Comparison of ENCODE assay signal across 36 cellular contexts in the genomic region with DNA sequence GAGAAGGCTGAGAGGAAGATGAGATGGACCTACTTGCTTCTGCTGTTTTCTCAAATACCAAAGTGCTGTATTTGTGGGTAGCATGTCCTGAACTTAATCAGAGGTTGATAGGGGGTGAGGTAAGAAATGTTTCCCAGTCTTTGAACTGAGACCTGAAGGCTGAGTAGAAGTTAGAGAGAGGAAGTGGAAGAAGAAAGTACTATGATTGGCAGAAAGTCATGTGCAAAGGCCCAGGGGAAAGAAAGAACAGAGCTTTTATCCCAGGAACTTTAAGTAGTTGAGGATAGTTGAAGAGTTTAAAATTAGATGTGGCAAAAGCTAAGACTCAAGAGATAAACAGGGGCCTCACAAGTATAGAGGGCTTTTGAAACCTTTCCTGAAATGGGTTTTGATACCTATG.
"Had no signal": no experiment of that assay in that cellular context is flagged by ENCODE, and none has a peak within 500 bp of the region (broad histone marks: within the 10 kb centered on the region; RNA-seq: fewer than 3 reads in every experiment).

No MANE protein-coding gene starts in this region.

- H3K36me3 ChIP-seq: adrenal gland, brain microvascular endothelial cell, breast epithelium had no signal

- H3K27ac ChIP-seq: adrenal gland, body of pancreas, brain microvascular endothelial cell, breast epithelium, VCaP had no signal

- H3K4me1 ChIP-seq: adrenal gland, body of pancreas, breast epithelium had no signal

- FAIRE-seq: astrocyte, TTC549 had no signal

- H3K27me3 ChIP-seq: body of pancreas, brain microvascular endothelial cell had no signal

- H3K9me3 Mint-ChIP-seq: activated CD4-positive, alpha-beta memory T cell treated with anti-CD3 and anti-CD28 coated beads for 36 hours; activated CD4-positive, alpha-beta T cell treated with anti-CD3 and anti-CD28 coated beads, Interleukin-2, amount 10 ng/mL, durations not matched to agents 24 days and 14 days; activated CD8-positive, alpha-beta T cell treated with anti-CD3 and anti-CD28 coated beads for 36 hours; activated naive CD4-positive, alpha-beta T cell treated with anti-CD3 and anti-CD28 coated beads for 36 hours; activated naive CD4-positive, alpha-beta T cell treated with anti-CD3 and anti-CD28 coated beads, Interleukin-2, amount 50 U/mL, for 72 hours; activated naive CD8-positive, alpha-beta T cell treated with anti-CD3 and anti-CD28 coated beads for 36 hours; activated T-cell treated with anti-CD3 and anti-CD28 coated beads, Interleukin-2, amount 50 U/mL, for 4 hours; activated T-cell treated with anti-CD3 and anti-CD28 coated beads, Interleukin-2, amount 50 U/mL, for 72 hours; activated T-helper 1 cell treated with anti-CD3 and anti-CD28 coated beads, Interleukin-12 subunit alpha, Interleukin-12 subunit beta, Interleukin-2, Interleukin-4 antibody, amounts not matched to agents 30 ng/mL and 10 ng/mL and 1 ng/mL, durations not matched to agents 14 hours and 24 hours and 36 hours; activated T-helper 17 cell treated with anti-CD3 and anti-CD28 coated beads, Interleukin-2, amount 50 U/mL, for 72 hours; T-helper 1 cell treated with Interleukin-12 subunit alpha and Interleukin-12 subunit beta and Interleukin-4 antibody, amounts not matched to agents 30 μg/mL and 1 μg/mL, for 36 hours; T-helper 2 cell treated with Interferon-gamma antibody and Interleukin-4, amounts not matched to agents 5 μg/mL and 100 μg/mL, for 36 hours had no signal

- H3K4me1 Mint-ChIP-seq: activated B cell treated with CpG ODN at 0.5 μM for 24 hours; activated naive CD8-positive, alpha-beta T cell treated with anti-CD3 and anti-CD28 coated beads for 36 hours; activated T-helper 17 cell treated with anti-CD3 and anti-CD28 coated beads, Interleukin-2, amount 50 U/mL, for 72 hours had no signal

- ATAC-seq: activated CD8-positive, alpha-beta T cell treated with anti-CD3 and anti-CD28 coated beads for 36 hours; activated naive CD4-positive, alpha-beta T cell treated with anti-CD3 and anti-CD28 coated beads, Interleukin-2, amount 50 U/mL, for 72 hours; activated T-cell treated with anti-CD3 and anti-CD28 coated beads, Interleukin-2, amount 50 U/mL, for 4 hours; activated T-cell treated with anti-CD3 and anti-CD28 coated beads, Interleukin-2, amount 50 U/mL, for 72 hours; activated T-helper 17 cell treated with anti-CD3 and anti-CD28 coated beads, Interleukin-2, amount 50 U/mL, for 72 hours; body of pancreas had no signal

- H3K4me3 ChIP-seq: adrenal gland, body of pancreas, breast epithelium had no signal

- DNase-seq: activated B cell treated with CpG ODN at 0.5 μM for 24 hours; activated CD4-positive, alpha-beta memory T cell treated with anti-CD3 and anti-CD28 coated beads for 36 hours; activated CD4-positive, alpha-beta T cell treated with anti-CD3 and anti-CD28 coated beads for 4 hours; activated CD4-positive, alpha-beta T cell treated with anti-CD3 and anti-CD28 coated beads, Interleukin-2, amount 10 ng/mL, durations not matched to agents 24 days and 14 days; activated CD4-positive, alpha-beta T cell treated with anti-CD3 and anti-CD28 coated beads, Interleukin-2, amount 50 U/mL, for 1 hour; activated CD4-positive, alpha-beta T cell treated with anti-CD3 and anti-CD28 coated beads, Interleukin-2, amount 50 U/mL, for 4 hours; activated CD4-positive, CD25-positive, alpha-beta regulatory T cell treated with anti-CD3 and anti-CD28 coated beads, Interleukin-2, amount 50 U/mL, for 72 hours; activated CD8-positive, alpha-beta memory T cell treated with anti-CD3 and anti-CD28 coated beads, Interleukin-2, amount 50 U/mL, for 4 hours; activated CD8-positive, alpha-beta T cell treated with anti-CD3 and anti-CD28 coated beads for 36 hours; activated effector memory CD4-positive, alpha-beta T cell treated with anti-CD3 and anti-CD28 coated beads, Interleukin-2, amount 50 U/mL, for 16 hours; activated gamma-delta T cell treated with Interleukin-2 at 50 U/mL for 16 hours; activated naive CD4-positive, alpha-beta T cell; activated naive CD4-positive, alpha-beta T cell treated with anti-CD3 and anti-CD28 coated beads for 36 hours; activated naive CD4-positive, alpha-beta T cell treated with anti-CD3 and anti-CD28 coated beads, Interleukin-2, amount 50 U/mL, for 16 hours; activated naive CD8-positive, alpha-beta T cell treated with anti-CD3 and anti-CD28 coated beads for 36 hours; activated T-cell treated with anti-CD3 and anti-CD28 coated beads for 4 hours; activated T-cell treated with anti-CD3 and anti-CD28 coated beads, Interleukin-2, amount 50 U/mL, for 1 hour; activated T-cell treated with anti-CD3 and anti-CD28 coated beads, Interleukin-2, amount 50 U/mL, for 4 hours; activated T-cell treated with anti-CD3 and anti-CD28 coated beads, Interleukin-2, amount 50 U/mL, for 72 hours; adrenal gland; amniotic stem cell; aorta; body of pancreas; brain microvascular endothelial cell; central memory CD4-positive, alpha-beta T cell; T-helper 2 cell; T-helper 9 cell had no signal

- H3K9me3 ChIP-seq: adrenal gland, body of pancreas, breast epithelium had no signal

- H3K36me3 Mint-ChIP-seq: activated CD4-positive, alpha-beta memory T cell treated with anti-CD3 and anti-CD28 coated beads for 36 hours; activated naive CD4-positive, alpha-beta T cell treated with anti-CD3 and anti-CD28 coated beads, Interleukin-2, amount 50 U/mL, for 72 hours; activated naive CD8-positive, alpha-beta T cell treated with anti-CD3 and anti-CD28 coated beads for 36 hours had no signal

- H3K4me3 Mint-ChIP-seq: activated B cell treated with CpG ODN at 0.5 μM for 24 hours; activated CD4-positive, alpha-beta memory T cell treated with anti-CD3 and anti-CD28 coated beads for 36 hours; activated CD4-positive, alpha-beta T cell treated with anti-CD3 and anti-CD28 coated beads, Interleukin-2, amount 10 ng/mL, durations not matched to agents 24 days and 14 days; activated CD8-positive, alpha-beta T cell treated with anti-CD3 and anti-CD28 coated beads for 36 hours; activated naive CD4-positive, alpha-beta T cell treated with anti-CD3 and anti-CD28 coated beads for 36 hours; activated naive CD8-positive, alpha-beta T cell treated with anti-CD3 and anti-CD28 coated beads for 36 hours; activated T-cell treated with anti-CD3 and anti-CD28 coated beads, Interleukin-2, amount 50 U/mL, for 4 hours; activated T-cell treated with anti-CD3 and anti-CD28 coated beads, Interleukin-2, amount 50 U/mL, for 72 hours; activated T-helper 1 cell treated with anti-CD3 and anti-CD28 coated beads, Interleukin-12 subunit alpha, Interleukin-12 subunit beta, Interleukin-2, Interleukin-4 antibody, amounts not matched to agents 30 ng/mL and 10 ng/mL and 1 ng/mL, durations not matched to agents 14 hours and 24 hours and 36 hours; activated T-helper 17 cell treated with anti-CD3 and anti-CD28 coated beads, Interleukin-2, amount 50 U/mL, for 72 hours; T-helper 1 cell treated with Interleukin-12 subunit alpha and Interleukin-12 subunit beta and Interleukin-4 antibody, amounts not matched to agents 30 μg/mL and 1 μg/mL, for 36 hours; T-helper 2 cell treated with Interferon-gamma antibody and Interleukin-4, amounts not matched to agents 5 μg/mL and 100 μg/mL, for 36 hours had no signal

- H3K27ac Mint-ChIP-seq: activated B cell treated with CpG ODN at 0.5 μM for 24 hours; activated CD4-positive, alpha-beta memory T cell treated with anti-CD3 and anti-CD28 coated beads for 36 hours; activated CD4-positive, alpha-beta T cell treated with anti-CD3 and anti-CD28 coated beads, Interleukin-2, amount 10 ng/mL, durations not matched to agents 24 days and 14 days; activated CD8-positive, alpha-beta T cell treated with anti-CD3 and anti-CD28 coated beads for 36 hours; activated naive CD4-positive, alpha-beta T cell treated with anti-CD3 and anti-CD28 coated beads for 36 hours; activated naive CD4-positive, alpha-beta T cell treated with anti-CD3 and anti-CD28 coated beads, Interleukin-2, amount 50 U/mL, for 72 hours; activated naive CD8-positive, alpha-beta T cell treated with anti-CD3 and anti-CD28 coated beads for 36 hours; activated T-cell treated with anti-CD3 and anti-CD28 coated beads, Interleukin-2, amount 50 U/mL, for 72 hours; activated T-helper 1 cell treated with anti-CD3 and anti-CD28 coated beads, Interleukin-12 subunit alpha, Interleukin-12 subunit beta, Interleukin-2, Interleukin-4 antibody, amounts not matched to agents 30 ng/mL and 10 ng/mL and 1 ng/mL, durations not matched to agents 14 hours and 24 hours and 36 hours; activated T-helper 17 cell treated with anti-CD3 and anti-CD28 coated beads, Interleukin-2, amount 50 U/mL, for 72 hours; T-helper 1 cell treated with Interleukin-12 subunit alpha and Interleukin-12 subunit beta and Interleukin-4 antibody, amounts not matched to agents 30 μg/mL and 1 μg/mL, for 36 hours; T-helper 2 cell treated with Interferon-gamma antibody and Interleukin-4, amounts not matched to agents 5 μg/mL and 100 μg/mL, for 36 hours had no signal
